ENCODE assay signal across 15 cellular contexts in the genomic region with DNA sequence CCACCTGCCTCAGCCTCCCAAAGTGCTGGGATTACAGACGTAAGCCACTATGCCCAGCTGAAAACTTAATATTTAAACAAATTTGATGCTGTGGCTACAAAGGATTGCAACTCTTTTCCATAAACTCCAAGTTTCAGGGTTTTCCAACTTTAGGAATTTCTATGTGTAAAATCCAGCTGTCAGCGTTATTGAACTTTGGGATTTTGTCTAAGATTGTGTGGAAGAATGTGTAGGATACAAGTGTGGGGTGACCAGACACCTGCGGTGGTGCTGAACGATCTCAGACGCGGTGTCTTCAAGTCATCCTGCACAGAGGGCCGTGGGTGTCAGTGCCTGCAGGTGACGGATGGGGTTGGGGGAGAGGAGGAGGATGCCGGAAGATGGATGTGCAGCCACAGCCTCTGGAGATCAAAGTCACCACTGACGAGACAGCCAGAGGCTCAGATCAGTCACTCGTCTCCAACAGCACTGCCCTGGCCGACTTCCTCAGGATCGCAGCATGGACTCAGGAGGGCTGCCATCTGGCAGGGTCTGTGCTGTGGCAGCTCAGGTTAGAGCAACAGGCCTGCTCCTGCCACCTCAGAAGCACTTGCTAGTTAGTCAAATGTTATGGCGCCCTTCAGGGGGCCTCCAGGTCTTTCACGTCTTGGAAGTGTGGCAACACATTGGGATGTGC. TPM values are rescaled to one million over a fixed set of nuclear protein-coding genes. Genes with fewer than 3 reads are reported as not detected.
A peak's percentile ranks its signal among the peaks of the same experiment; 100 is the strongest.
DNase-seq lines count a peak whose midpoint lies in the region; ATAC-seq and TF ChIP-seq lines count a peak whose summit lies in the region.
"Had no signal": no experiment of that assay in that cellular context is flagged by ENCODE, and none has a peak within 500 bp of the region (broad histone marks: within the 10 kb centered on the region; RNA-seq: fewer than 3 reads in every experiment).

No MANE protein-coding gene starts in this region.

- H3K4me3 Mint-ChIP-seq in glutamatergic neuron (ENCODE audit: unreplicated experiment), result no peak overlapping the region
- no peak overlapping the region for H3K4me3 Mint-ChIP-seq in stimulated activated effector memory CD8-positive, alpha-beta T cell treated with anti-CD3 and anti-CD28 coated beads, Interleukin-12 subunit alpha, Interleukin-12 subunit beta, amount 100 ng/mL, for 72 hours

- no peak for ATAC-seq in stimulated activated effector memory CD8-positive, alpha-beta T cell treated with anti-CD3 and anti-CD28 coated beads, Interleukin-12 subunit alpha, Interleukin-12 subunit beta, amount 100 ng/mL, for 72 hours
- ATAC-seq in HG03108 (IDR thresholded peaks at IDR 0.05; ENCODE audit: unreplicated experiment), result no peak
- ATAC-seq: Panc1, Right ventricle myocardium inferior had no signal

- intact Hi-C loops in cardiac septum (cut with DNase I), result no loop called here

- no peak overlapping the region for H3K27ac Mint-ChIP-seq in glutamatergic neuron (ENCODE audit: unreplicated experiment)
- peak overlapping the region; percentile 5 for H3K27ac Mint-ChIP-seq in stimulated activated effector memory CD8-positive, alpha-beta T cell treated with anti-CD3 and anti-CD28 coated beads, Interleukin-12 subunit alpha, Interleukin-12 subunit beta, amount 100 ng/mL, for 72 hours

- no peak overlapping the region for H3K4me3 ChIP-seq in right atrium auricular region

- no peak overlapping the region for H3K27ac ChIP-seq in right atrium auricular region
- H3K27ac ChIP-seq: C4-2B had no signal

- H3K4me1 ChIP-seq in right atrium auricular region, result no peaks in the 10 kb centered on the region

- H3K9me3 Mint-ChIP-seq in glutamatergic neuron (ENCODE audit: unreplicated experiment), result peaks cover 3% of the 10 kb centered on the region
- no peaks in the 10 kb centered on the region for H3K9me3 Mint-ChIP-seq in stimulated activated effector memory CD8-positive, alpha-beta T cell treated with anti-CD3 and anti-CD28 coated beads, Interleukin-12 subunit alpha, Interleukin-12 subunit beta, amount 100 ng/mL, for 72 hours

- no peaks in the 10 kb centered on the region for H3K9me3 ChIP-seq in right atrium auricular region

- peaks cover 14% of the 10 kb centered on the region for H3K4me1 Mint-ChIP-seq in glutamatergic neuron (ENCODE audit: low read depth, unreplicated experiment)
- H3K4me1 Mint-ChIP-seq in stimulated activated effector memory CD8-positive, alpha-beta T cell treated with anti-CD3 and anti-CD28 coated beads, Interleukin-12 subunit alpha, Interleukin-12 subunit beta, amount 100 ng/mL, for 72 hours, result peaks cover 28% of the 10 kb centered on the region

- peaks cover 19% of the 10 kb centered on the region for H3K36me3 Mint-ChIP-seq in glutamatergic neuron (ENCODE audit: unreplicated experiment)
- peaks cover 60% of the 10 kb centered on the region for H3K36me3 Mint-ChIP-seq in stimulated activated effector memory CD8-positive, alpha-beta T cell treated with anti-CD3 and anti-CD28 coated beads, Interleukin-12 subunit alpha, Interleukin-12 subunit beta, amount 100 ng/mL, for 72 hours

- peaks cover 29% of the 10 kb centered on the region for H3K36me3 ChIP-seq in right atrium auricular region

- no peak for TF ChIP-seq CTCF in right atrium auricular region (IDR thresholded peaks at IDR 0.05)
- no peak for TF ChIP-seq CTCF in glutamatergic neuron (IDR thresholded peaks at IDR 0.05; ENCODE audit: partially characterized antibody, unreplicated experiment)

- H3K27me3 Mint-ChIP-seq in glutamatergic neuron (ENCODE audit: unreplicated experiment), result peaks cover 5% of the 10 kb centered on the region

- DNase-seq in cardiac septum (ENCODE audit: low spot score) (peak; percentile 44), right atrium auricular region (ENCODE audit: low spot score) (no peak), NCI-H2171 treated with DMSO at 0.1 percent for 48 hours (lab: John Stamatoyannopoulos, UW) (peak; percentile 52), glutamatergic neuron (peak; percentile 25), retina (no peak)
- DNase-seq in stimulated activated effector memory CD8-positive, alpha-beta T cell treated with anti-CD3 and anti-CD28 coated beads, Interleukin-12 subunit alpha, Interleukin-12 subunit beta, amount 100 ng/mL, for 72 hours (ENCODE audit: low spot score in 2 of 2), result no peak
- no peak for DNase-seq in activated CD4-positive, CD25-positive, alpha-beta regulatory T cell (lab: John Stamatoyannopoulos, UW)
- DNase-seq: COR-L47, EL, NCI-H1105 treated with DMSO at 0.1 percent for 48 hours, NCI-H187 treated with DMSO at 0.1 percent for 48 hours had no signal

- no peaks in the 10 kb centered on the region for H3K27me3 ChIP-seq in right atrium auricular region

RNA-seq across cellular contexts. Expression of a gene that starts 13.0 kb away (rescaled TPM):
- 14.7 TPM for total RNA-seq in cardiac septum
- 10 to 100 TPM; 13.4 to 15.9 TPM for total RNA-seq in right atrium auricular region
- total RNA-seq in glutamatergic neuron (ENCODE audit: unreplicated experiment), result 29.3 TPM

Comparison
In these comparisons a context has a peak if more than half of its experiments do, and no peak if none do; other contexts are left out.
1. DNase-seq: peak in cardiac septum (single experiment), NCI-H2171 treated with DMSO at 0.1 percent for 48 hours (single experiment) and glutamatergic neuron (single experiment); none in right atrium auricular region (single experiment), stimulated activated effector memory CD8-positive, alpha-beta T cell treated with anti-CD3 and anti-CD28 coated beads, Interleukin-12 subunit alpha, Interleukin-12 subunit beta, amount 100 ng/mL, for 72 hours (0 of 2), activated CD4-positive, CD25-positive, alpha-beta regulatory T cell (0 of 4) and retina (single experiment).